In the genomic region with DNA sequence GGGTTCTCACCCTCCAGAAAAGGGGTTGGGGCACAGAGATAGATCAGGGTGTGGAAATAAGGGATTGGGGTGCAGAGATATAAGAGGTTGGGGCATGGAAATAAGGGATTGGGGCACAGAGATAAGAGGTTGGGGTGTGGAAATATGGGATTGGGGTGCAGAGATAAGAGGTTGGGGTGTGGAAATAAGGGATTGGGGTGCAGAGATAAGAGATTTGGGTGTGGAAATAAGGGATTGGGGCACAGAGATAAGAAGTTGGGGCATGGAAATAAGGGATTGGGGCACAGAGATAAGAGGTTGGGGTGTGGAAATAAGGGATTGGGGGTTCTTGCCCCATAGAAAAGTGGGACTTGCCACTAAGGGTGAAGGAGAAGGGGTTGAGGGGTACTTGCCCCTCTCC, we compare ENCODE assay signal across 3 cellular contexts.
DNase-seq lines count a peak whose midpoint lies in the region; ATAC-seq, FAIRE-seq and TF ChIP-seq lines count a peak whose summit lies in the region.
"Not testable (repeated sequence)": the region's sequence is repeated elsewhere in the genome, so short reads cannot be mapped to it uniquely, and the experiment has no call there.

No MANE protein-coding gene starts in this region.

- H3K4ac ChIP-seq in mesendoderm (ENCODE audit: low read depth, low read length), result not testable (repeated sequence)

- not testable (repeated sequence) for H3K23ac ChIP-seq in mesendoderm (ENCODE audit: low read length)

- H2BK120ac ChIP-seq in mesendoderm (ENCODE audit: low read depth, low read length), result peak overlapping the region; percentile 28

- peak overlapping the region; percentile 48; the same call in 1 of the 2 replicates for H3K4me3 ChIP-seq in HUES6 (ENCODE audit: low read depth, low read length)
- not testable (repeated sequence) for H3K4me3 ChIP-seq in K562; mesendoderm (ENCODE audit: low read length)

- not testable (repeated sequence) for H3K27me3 ChIP-seq in HUES6 (ENCODE audit: control insufficient read depth, insufficient read depth, low read length); K562 (ENCODE audit: control insufficient read depth in 2 of 2, insufficient read depth in 2 of 2, low read length in 2 of 2); mesendoderm (ENCODE audit: insufficient read depth, low read length, poor library complexity)

- not testable (repeated sequence) for H3K79me2 ChIP-seq in K562 (ENCODE audit: control insufficient read depth, insufficient read depth, low read length); mesendoderm (ENCODE audit: control insufficient read depth, insufficient read depth, low read length)

- not testable (repeated sequence) for TF ChIP-seq CTCF in K562 (IDR thresholded peaks at IDR 0.05 in 2 of 3, conservative IDR thresholded peaks at IDR 0.05 in 1 of 3; ENCODE audit: insufficient read depth in 2 of 3, low read depth in 1 of 3, low read length in 3 of 3)

- in situ Hi-C loops in K562 (cut with MboI), result not testable (repeated sequence)

- not testable (repeated sequence) for H3K56ac ChIP-seq in mesendoderm (ENCODE audit: low read length)

- H2BK5ac ChIP-seq in mesendoderm (ENCODE audit: low read length), result not testable (repeated sequence)

- H3K18ac ChIP-seq in mesendoderm (ENCODE audit: low read length), result not testable (repeated sequence)

- not testable (repeated sequence) for DNase-seq in K562 (ENCODE audit: extremely low read depth in 1 of 4, low spot score in 3 of 4); mesendoderm

- not testable (repeated sequence) for H2AFZ ChIP-seq in K562 (ENCODE audit: low read depth, low read length)

- TF ChIP-seq RAD21 in K562 (CRISPR knock-in tag; conservative IDR thresholded peaks at IDR 0.05 in 1 of 2, IDR thresholded peaks at IDR 0.05 in 1 of 2), result not testable (repeated sequence)

- not testable (repeated sequence) for H4K5ac ChIP-seq in mesendoderm (ENCODE audit: low read length)

- H3K79me1 ChIP-seq in mesendoderm (ENCODE audit: low read length), result not testable (repeated sequence)

- H3K4me1 ChIP-seq in HUES6 (ENCODE audit: control insufficient read depth, insufficient read depth, low read length); K562 (replicated peaks in 1 of 2; ENCODE audit: control insufficient read depth in 2 of 2, insufficient read depth in 2 of 2, low read length in 2 of 2); mesendoderm (ENCODE audit: control insufficient read depth, low read depth, low read length): not testable (repeated sequence)

- FAIRE-seq in K562 (lab: Jason Lieb, UNC), result not testable (repeated sequence)

- CTCF ChIA-PET in K562 (lab: Yijun Ruan, JAX; ENCODE audit: low intra/inter-chr PET ratio), result not testable (repeated sequence)

- H3K4me2 ChIP-seq in K562 (ENCODE audit: insufficient read depth, low read length); mesendoderm (ENCODE audit: low read length): not testable (repeated sequence)

- H3K9me1 ChIP-seq in K562 (ENCODE audit: control insufficient read depth, insufficient read depth, low read length), result not testable (repeated sequence)

- not testable (repeated sequence) for H4K20me1 ChIP-seq in K562 (replicated peaks; ENCODE audit: control insufficient read depth, insufficient read depth, low read length)

- H3K36me3 ChIP-seq in HUES6 (ENCODE audit: control insufficient read depth, insufficient read depth, low read length); K562 (ENCODE audit: control insufficient read depth, insufficient read depth, low read length); mesendoderm (ENCODE audit: control insufficient read depth, insufficient read depth, low read length): not testable (repeated sequence)

- TF ChIP-seq POLR2A in K562 (conservative IDR thresholded peaks at IDR 0.05), result not testable (repeated sequence)

- H4K8ac ChIP-seq in mesendoderm (ENCODE audit: low read depth, low read length), result not testable (repeated sequence)

- H3K9ac ChIP-seq in HUES6 (ENCODE audit: low read length), result peak overlapping the region; percentile 90
- H3K9ac ChIP-seq in K562 (ENCODE audit: insufficient read depth in 1 of 2, low read depth in 2 of 2, low read length in 2 of 2); mesendoderm (ENCODE audit: low read length): not testable (repeated sequence)

- not testable (repeated sequence) for BruUV-seq in K562 (replicated peaks; lab: Mats Ljungman, UMichigan)

- POLR2A ChIA-PET in K562 (lab: Yijun Ruan, JAX), result not testable (repeated sequence)

- H3K27ac ChIP-seq in HUES6 (ENCODE audit: low read depth, low read length), result peak overlapping the region; percentile 75; the same call in 1 of the 2 replicates
- not testable (repeated sequence) for H3K27ac ChIP-seq in K562 (ENCODE audit: extremely low read depth, low read depth, low read length); mesendoderm (ENCODE audit: low read depth, low read length)

- not testable (repeated sequence) for TF ChIP-seq EP300 in K562 (IDR thresholded peaks at IDR 0.05; ENCODE audit: low read length)

- not testable (repeated sequence) for H2BK15ac ChIP-seq in mesendoderm (replicated peaks; ENCODE audit: low read depth)

- ATAC-seq in K562, result not testable (repeated sequence)

- H3K9me3 ChIP-seq in HUES6 (ENCODE audit: control insufficient read depth, insufficient read depth, low read depth, low read length), result peaks cover 12% of the 10 kb centered on the region; the same call in 1 of the 2 replicates
- H3K9me3 ChIP-seq in K562 (replicated peaks; ENCODE audit: control insufficient read depth, insufficient read depth, low read depth, low read length), result not testable (repeated sequence)

- not testable (repeated sequence) for H2AK5ac ChIP-seq in mesendoderm (ENCODE audit: low read length)

- intact Hi-C loops in K562 (cut with micrococcal nuclease), result not testable (repeated sequence)

TF ChIP-seq in K562, 482 proteins besides CTCF, POLR2A, EP300 and RAD21:
- TF ChIP-seq TRIM24 (IDR thresholded peaks at IDR 0.05) (peak; percentile 69 to 77), ARID1B (IDR thresholded peaks at IDR 0.05) (peak; percentile 54), CBFA2T3 (IDR thresholded peaks at IDR 0.05) (peak; percentile 79), TCF3 (CRISPR knock-in tag; IDR thresholded peaks at IDR 0.05) (peak; percentile 53), CBFA2T2 (conservative IDR thresholded peaks at IDR 0.05) (peak; percentile 75), TAL1 (IDR thresholded peaks at IDR 0.05) (peak; percentile 69), MTA2 (IDR thresholded peaks at IDR 0.05; ENCODE audit: low read depth) (peak; percentile 44; the same call in 1 of the 2 replicates), NCOR1 (IDR thresholded peaks at IDR 0.05) (peak; percentile 66)
